Comparison of ENCODE assay signal across 19 cellular contexts in genomic region chr4:25258980-25259578, GRCh38. TPM values are rescaled to one million over a fixed set of nuclear protein-coding genes. Genes with fewer than 3 reads are reported as not detected.
A peak's percentile ranks its signal among the peaks of the same experiment; 100 is the strongest.
DNase-seq lines count a peak whose midpoint lies in the region; ATAC-seq and TF ChIP-seq lines count a peak whose summit lies in the region.
"Had no signal": no experiment of that assay in that cellular context is flagged by ENCODE, and none has a peak within 500 bp of the region (broad histone marks: within the 10 kb centered on the region; RNA-seq: fewer than 3 reads in every experiment).

No MANE protein-coding gene starts in this region.

- in situ Hi-C loops in astrocyte of the spinal cord (cut with HindIII; ENCODE audit: low sequenced_read_pairs) = no loop called here

- TF ChIP-seq CTCF in HFF-Myc (IDR thresholded peaks at IDR 0.05; ENCODE audit: low read depth, low read length, missing control alignments) (no peak), astrocyte of the spinal cord (IDR thresholded peaks at IDR 0.05; ENCODE audit: low read depth, low read length) (no peak)

- DNase-seq in A172 (ENCODE audit: low spot score) (peak; percentile 4), HFF-Myc (ENCODE audit: extremely low read depth, low read depth) (peak; percentile 7), astrocyte of the spinal cord (ENCODE audit: low read depth, low spot score) (peak; percentile 47), iris pigment epithelial cell (ENCODE audit: low read depth) (peak; percentile 62), RPMI8226 (no peak), DMS53 (lab: John Stamatoyannopoulos, UW) (no peak)
- DNase-seq in effector CD8-positive, alpha-beta T cell (lab: John Stamatoyannopoulos, UW) = no peak
- DNase-seq: 8988T; activated CD4-positive, alpha-beta T cell treated with anti-CD3 and anti-CD28 coated beads for 48 hours; caudate nucleus; CD4-positive, alpha-beta memory T cell; KBM-7; NCI-H1105 treated with DMSO at 0.1 percent for 48 hours; SHP77; sigmoid colon; tibial artery had no signal

- ATAC-seq in GM19463 (IDR thresholded peaks at IDR 0.05; ENCODE audit: unreplicated experiment) = no peak
- ATAC-seq: activated naive CD4-positive, alpha-beta T cell treated with anti-CD3 and anti-CD28 coated beads, Interleukin-2, amount 50 U/mL, for 72 hours; GM12878 had no signal

- H3K4me3 ChIP-seq in HFF-Myc (replicated peaks; ENCODE audit: low read depth, low read length) (no peak overlapping the region), astrocyte of the spinal cord (ENCODE audit: low read depth, low read length) (no peak overlapping the region)
- H3K4me3 ChIP-seq: GM12878, sigmoid colon, tibial artery had no signal

RNA-seq across cellular contexts. Expression of gene PI4K2B, which starts 25.2 kb away (rescaled TPM):
- 46.1 and 48.0 TPM in 2 replicates for total RNA-seq in A172 (2014; rRNA removed; shearing (Covaris generic))

RNA-seq across cellular contexts. Expression of gene ZCCHC4, which starts 53.5 kb away (rescaled TPM):
- 9.8 and 13.7 TPM in 2 replicates for total RNA-seq in A172 (2014; rRNA removed; shearing (Covaris generic))

Comparison
In these comparisons a context has a peak if more than half of its experiments do, and no peak if none do; other contexts are left out.
1. DNase-seq: peak in A172 (single experiment), HFF-Myc (single experiment), astrocyte of the spinal cord (single experiment) and iris pigment epithelial cell (single experiment); none in RPMI8226 (single experiment), DMS53 (single experiment) and effector CD8-positive, alpha-beta T cell (single experiment).